In genomic region chr6:20021795-20022194, GRCh38 we compare ENCODE assay signal across 17 cellular contexts.
DNase-seq lines count a peak whose midpoint lies in the region; ATAC-seq and TF ChIP-seq lines count a peak whose summit lies in the region.
"Had no signal": no experiment of that assay in that cellular context is flagged by ENCODE, and none has a peak within 500 bp of the region (broad histone marks: within the 10 kb centered on the region; RNA-seq: fewer than 3 reads in every experiment).

No MANE protein-coding gene starts in this region.

- H3K4me3 ChIP-seq in HEK293 (ENCODE audit: low read depth, low read length) (no peak overlapping the region), transverse colon (no peak overlapping the region), upper lobe of left lung (no peak overlapping the region)
- H3K4me3 ChIP-seq: Peyer's patch had no signal

- TF ChIP-seq POLR2A in transverse colon (IDR thresholded peaks at IDR 0.05) (no peak), upper lobe of left lung (IDR thresholded peaks at IDR 0.05) (no peak)

- intact Hi-C loops in transverse colon (cut with DNase I; ENCODE audit: low total_unique reads) = no loop called here

- H3K9me3 ChIP-seq in HEK293 (ENCODE audit: control insufficient read depth, insufficient read depth, low read depth, low read length) (no peaks in the 10 kb centered on the region), transverse colon (no peaks in the 10 kb centered on the region), upper lobe of left lung (no peaks in the 10 kb centered on the region)
- H3K9me3 ChIP-seq: Peyer's patch had no signal

- H3K27me3 ChIP-seq in transverse colon = no peaks in the 10 kb centered on the region
- no peaks in the 10 kb centered on the region for H3K27me3 ChIP-seq in upper lobe of left lung
- H3K27me3 ChIP-seq: Peyer's patch had no signal

- DNase-seq in COR-L47 (lab: John Stamatoyannopoulos, UW) (peak; percentile 86), NCI-H2081 (lab: John Stamatoyannopoulos, UW) (peak; percentile 27 to 90), NCI-H69 (lab: John Stamatoyannopoulos, UW) (peak; percentile 92), transverse colon (no peak), upper lobe of left lung (no peak)
- DNase-seq: GOT3, HCEC 1CT, IMR-90, NCI-H226, NCI-H524 treated with DMSO at 0.1 percent for 48 hours, Peyer's patch had no signal

- TF ChIP-seq CTCF in HEK293 (tag by site-specific recombination; IDR thresholded peaks at IDR 0.05) = no peak
- no peak for TF ChIP-seq CTCF in transverse colon (IDR thresholded peaks at IDR 0.05)
- no peak for TF ChIP-seq CTCF in upper lobe of left lung (IDR thresholded peaks at IDR 0.05)

- H3K4me1 ChIP-seq in HEK293 (ENCODE audit: control insufficient read depth, insufficient read depth, low read length) (no peaks in the 10 kb centered on the region; the same call in 1 of the 2 replicates), transverse colon (no peaks in the 10 kb centered on the region), upper lobe of left lung (no peaks in the 10 kb centered on the region)

- no peaks in the 10 kb centered on the region for H3K36me3 ChIP-seq in HEK293 (ENCODE audit: control insufficient read depth in 2 of 2, insufficient read depth in 1 of 2, low read length in 2 of 2)
- H3K36me3 ChIP-seq in transverse colon = no peaks in the 10 kb centered on the region
- no peaks in the 10 kb centered on the region for H3K36me3 ChIP-seq in upper lobe of left lung
- H3K36me3 ChIP-seq: Peyer's patch had no signal

- ATAC-seq in GM18517 (IDR thresholded peaks at IDR 0.05; ENCODE audit: unreplicated experiment) (no peak), GM19467 (IDR thresholded peaks at IDR 0.05; ENCODE audit: unreplicated experiment) (no peak), upper lobe of left lung (ENCODE audit: low FRiP score in 2 of 2) (no peak)
- ATAC-seq: SK-N-SH treated with all-trans-retinoic acid at 6 μM for 48 hours had no signal

- CTCF ChIA-PET in HEK293 (lab: Yijun Ruan, JAX) = interaction anchor here (0.7 to 1.3 kb wide), 2 partner anchors 12 to 1426 kb away, joined by 4 to 10 read pairs; no protein-coding TSS in a partner anchor

- in situ Hi-C loops in transverse colon (cut with MboI; ENCODE audit: low pct_ligation_motif_present in 1 of 4, low pct_unique_long_range_greater_than_20kb in 1 of 4, low sequenced_read_pairs in 3 of 4) = no loop called here

- TF ChIP-seq EP300 in transverse colon (IDR thresholded peaks at IDR 0.05; ENCODE audit: low read depth) (no peak), upper lobe of left lung (IDR thresholded peaks at IDR 0.05) (no peak)

- POLR2A ChIA-PET in HEK293 (lab: Yijun Ruan, JAX) = no interaction called here

- H3K27ac ChIP-seq in HEK293 (ENCODE audit: extremely low read depth, low read depth, low read length) = no peak overlapping the region
- H3K27ac ChIP-seq in transverse colon = no peak overlapping the region
- no peak overlapping the region for H3K27ac ChIP-seq in upper lobe of left lung
- H3K27ac ChIP-seq: C4-2B, KMS-11, Peyer's patch had no signal

TF ChIP-seq in HEK293, 187 proteins besides CTCF, POLR2A, EP300 and RAD21:
- no peak for TF ChIP-seq ZNF266 (tag by site-specific recombination; IDR thresholded peaks at IDR 0.05; ENCODE audit: low read depth)
- no peak for TF ChIP-seq SALL2 (tag by site-specific recombination; IDR thresholded peaks at IDR 0.05; ENCODE audit: borderline replicate concordance)
- no peak for TF ChIP-seq ZNF529 (tag by site-specific recombination; IDR thresholded peaks at IDR 0.05; ENCODE audit: insufficient replicate concordance)
- peak; percentile 28; the same call in 1 of the 2 replicates for TF ChIP-seq ZNF140 (tag by site-specific recombination; IDR thresholded peaks at IDR 0.05)
- no peak for TF ChIP-seq ZNF624 (tag by site-specific recombination; IDR thresholded peaks at IDR 0.05)
- no peak for TF ChIP-seq ZSCAN30 (tag by site-specific recombination; IDR thresholded peaks at IDR 0.05)
- peak; percentile 66 for TF ChIP-seq FEZF1 (tag by site-specific recombination; IDR thresholded peaks at IDR 0.05)
- no peak for TF ChIP-seq ZSCAN23 (tag by site-specific recombination; IDR thresholded peaks at IDR 0.05)

Comparison
In these comparisons a context has a peak if more than half of its experiments do, and no peak if none do; other contexts are left out.
1. DNase-seq: peak in COR-L47 (single experiment), NCI-H2081 (2 of 2) and NCI-H69 (single experiment); none in transverse colon (single experiment) and upper lobe of left lung (0 of 2).